38 cellular contexts compared by ENCODE assay signal in genomic region chr19:35314031-35314430, GRCh38. TPM values are rescaled to one million over a fixed set of nuclear protein-coding genes. Genes with fewer than 3 reads are reported as not detected.
"Had no signal": no experiment of that assay in that cellular context is flagged by ENCODE, and none has a peak within 500 bp of the region (broad histone marks: within the 10 kb centered on the region; RNA-seq: fewer than 3 reads in every experiment).

No MANE protein-coding gene starts in this region.

- H3K4me3 ChIP-seq: breast epithelium, colonic mucosa, gastroesophageal sphincter, hepatocyte, mucosa of descending colon, pancreas, prostate gland, smooth muscle cell, stomach, suprapubic skin, tibial artery had no signal

- H3K27me3 ChIP-seq: breast epithelium, colonic mucosa, hepatocyte, pancreas, suprapubic skin had no signal

- ATAC-seq: activated CD8-positive, alpha-beta T cell treated with anti-CD3 and anti-CD28 coated beads for 36 hours; activated naive CD8-positive, alpha-beta T cell treated with anti-CD3 and anti-CD28 coated beads, Interleukin-2, amount 50 U/mL, for 24 hours; activated T-cell treated with anti-CD3 and anti-CD28 coated beads, Interleukin-2, amount 50 U/mL, for 4 hours; gastroesophageal sphincter; left cardiac atrium; left ventricle myocardium superior; mucosa of descending colon; pancreas; stimulated activated naive B cell treated with anti-CD40 and anti-IgM and Interleukin-4, amounts not matched to agents 10 μg/mL and 1 μg/mL and 100 μg/mL, for 72 hours had no signal

- H2AFZ ChIP-seq: hepatocyte had no signal

- H3K27me3 Mint-ChIP-seq: activated CD8-positive, alpha-beta T cell treated with anti-CD3 and anti-CD28 coated beads for 36 hours; activated naive CD4-positive, alpha-beta T cell treated with anti-CD3 and anti-CD28 coated beads, Interleukin-2, amount 50 U/mL, for 24 hours; stimulated activated naive B cell treated with anti-CD40 and anti-IgM and Interleukin-4, amounts not matched to agents 10 μg/mL and 1 μg/mL and 100 μg/mL, for 72 hours had no signal

- H3K4me1 ChIP-seq: colonic mucosa, gastroesophageal sphincter, prostate gland had no signal

- H3K36me3 ChIP-seq: breast epithelium, colonic mucosa, gastroesophageal sphincter, pancreas, prostate gland, stomach, suprapubic skin, tibial artery had no signal

- H3K36me3 Mint-ChIP-seq: activated naive CD4-positive, alpha-beta T cell treated with anti-CD3 and anti-CD28 coated beads, Interleukin-2, amount 50 U/mL, for 24 hours; stimulated activated naive B cell treated with anti-CD40 and anti-IgM and Interleukin-4, amounts not matched to agents 10 μg/mL and 1 μg/mL and 100 μg/mL, for 72 hours had no signal

- H3K27ac Mint-ChIP-seq: activated CD4-positive, alpha-beta T cell treated with anti-CD3 and anti-CD28 coated beads, Interleukin-2, amount 10 ng/mL, durations not matched to agents 7 days and 5 days; activated CD8-positive, alpha-beta T cell treated with anti-CD3 and anti-CD28 coated beads for 36 hours; activated naive CD8-positive, alpha-beta T cell treated with anti-CD3 and anti-CD28 coated beads, Interleukin-2, amount 50 U/mL, for 24 hours; activated T-helper 2 cell treated with anti-CD3 and anti-CD28 coated beads, Interferon-gamma antibody, Interleukin-2, Interleukin-4, amounts not matched to agents 10 μg/mL and 5 μg/mL and 100 μg/mL, durations not matched to agents 14 hours and 24 hours and 36 hours had no signal

- H3K79me2 ChIP-seq: hepatocyte had no signal

- DNase-seq: activated CD4-positive, alpha-beta T cell treated with anti-CD3 and anti-CD28 coated beads for 1 hour; activated CD4-positive, alpha-beta T cell treated with anti-CD3 and anti-CD28 coated beads, Interleukin-2, amount 10 ng/mL, durations not matched to agents 7 days and 5 days; activated CD8-positive, alpha-beta T cell treated with anti-CD3 and anti-CD28 coated beads for 36 hours; activated naive CD8-positive, alpha-beta T cell treated with anti-CD3 and anti-CD28 coated beads, Interleukin-2, amount 50 U/mL, for 24 hours; activated T-cell treated with anti-CD3 and anti-CD28 coated beads, Interleukin-2, amount 50 U/mL, for 4 hours; amygdala; colonic mucosa; effector memory CD4-positive, alpha-beta T cell; left cardiac atrium; left ventricle myocardium superior; retina; stimulated activated CD4-positive, alpha-beta T cell treated with anti-CD3 and anti-CD28 coated beads, Interleukin-1b, Interleukin-23, amount 100 ng/mL, for 48 hours; stimulated activated CD4-positive, alpha-beta T cell treated with anti-CD3 and anti-CD28 coated beads, Interleukin-4, amount 100 ng/mL, for 4 hours; stimulated activated CD8-positive, alpha-beta memory T cell treated with anti-CD3 and anti-CD28 coated beads, Interleukin-4, amount 100 ng/mL, for 48 hours; stimulated activated naive B cell treated with anti-CD40 and anti-IgM and Interleukin-4, amounts not matched to agents 10 μg/mL and 1 μg/mL and 100 μg/mL, for 72 hours; stomach; T-helper 2 cell; tibial artery had no signal

- H3K9me3 ChIP-seq: breast epithelium, colonic mucosa, gastroesophageal sphincter, mucosa of descending colon, pancreas, prostate gland, stomach, suprapubic skin, tibial artery had no signal

- H3K4me2 ChIP-seq: hepatocyte, smooth muscle cell had no signal

- FAIRE-seq: keratinocyte, pancreas had no signal

- H3K4me3 Mint-ChIP-seq: activated CD4-positive, alpha-beta T cell treated with anti-CD3 and anti-CD28 coated beads, Interleukin-2, amount 10 ng/mL, durations not matched to agents 7 days and 5 days; activated CD8-positive, alpha-beta T cell treated with anti-CD3 and anti-CD28 coated beads for 36 hours; activated naive CD4-positive, alpha-beta T cell treated with anti-CD3 and anti-CD28 coated beads, Interleukin-2, amount 50 U/mL, for 24 hours; activated naive CD8-positive, alpha-beta T cell treated with anti-CD3 and anti-CD28 coated beads, Interleukin-2, amount 50 U/mL, for 24 hours; activated T-cell treated with anti-CD3 and anti-CD28 coated beads, Interleukin-2, amount 50 U/mL, for 4 hours; stimulated activated naive B cell treated with anti-CD40 and anti-IgM and Interleukin-4, amounts not matched to agents 10 μg/mL and 1 μg/mL and 100 μg/mL, for 72 hours had no signal

- H3K27ac ChIP-seq: breast epithelium, colonic mucosa, gastroesophageal sphincter, hepatocyte, pancreas, prostate gland, stomach, suprapubic skin, tibial artery had no signal

- H3K9me3 Mint-ChIP-seq: activated CD4-positive, alpha-beta T cell treated with anti-CD3 and anti-CD28 coated beads, Interleukin-2, amount 10 ng/mL, durations not matched to agents 7 days and 5 days; activated CD8-positive, alpha-beta T cell treated with anti-CD3 and anti-CD28 coated beads for 36 hours; activated naive CD4-positive, alpha-beta T cell treated with anti-CD3 and anti-CD28 coated beads, Interleukin-2, amount 50 U/mL, for 24 hours; activated naive CD8-positive, alpha-beta T cell treated with anti-CD3 and anti-CD28 coated beads, Interleukin-2, amount 50 U/mL, for 24 hours; activated T-cell treated with anti-CD3 and anti-CD28 coated beads, Interleukin-2, amount 50 U/mL, for 4 hours; activated T-helper 2 cell treated with anti-CD3 and anti-CD28 coated beads, Interferon-gamma antibody, Interleukin-2, Interleukin-4, amounts not matched to agents 10 μg/mL and 5 μg/mL and 100 μg/mL, durations not matched to agents 14 hours and 24 hours and 36 hours; stimulated activated naive B cell treated with anti-CD40 and anti-IgM and Interleukin-4, amounts not matched to agents 10 μg/mL and 1 μg/mL and 100 μg/mL, for 72 hours had no signal

RNA-seq across cellular contexts. Expression of gene CD22, which starts 15.0 kb away (rescaled TPM):
- total RNA-seq: fibroblast of villous mesenchyme, lung microvascular endothelial cell, smooth muscle cell, suprapubic skin had no signal
- polyA plus RNA-seq: hepatocyte, neural cell, smooth muscle cell had no signal

RNA-seq across cellular contexts. Expression of gene MAG, which starts 22.1 kb away (rescaled TPM):
- total RNA-seq: activated CD4-positive, alpha-beta T cell treated with anti-CD3 and anti-CD28 coated beads, Interleukin-2, amount 10 ng/mL, durations not matched to agents 7 days and 5 days; colonic mucosa; dermis microvascular lymphatic vessel endothelial cell; fibroblast of villous mesenchyme; hepatocyte; left cardiac atrium; left ventricle myocardium superior; lung microvascular endothelial cell; mesenteric fat pad; myocyte; smooth muscle cell; suprapubic skin had no signal
- polyA plus RNA-seq: esophagus, fibroblast of lung, keratinocyte, neural cell, smooth muscle cell had no signal

RNA-seq across cellular contexts. Expression of gene HAMP, which starts 31.7 kb away (rescaled TPM):
- total RNA-seq: colonic mucosa, fibroblast of lung, fibroblast of villous mesenchyme, gastroesophageal sphincter, left ventricle myocardium superior, mesenteric fat pad, mucosa of descending colon, myocyte, smooth muscle cell, urinary bladder had no signal
- polyA plus RNA-seq: fibroblast of lung, keratinocyte, neural cell, smooth muscle cell had no signal

RNA-seq across cellular contexts. Expression of gene FFAR1, which starts 33.7 kb away (rescaled TPM):
- total RNA-seq: activated CD4-positive, alpha-beta T cell treated with anti-CD3 and anti-CD28 coated beads, Interleukin-2, amount 10 ng/mL, durations not matched to agents 7 days and 5 days; activated CD8-positive, alpha-beta T cell treated with anti-CD3 and anti-CD28 coated beads for 36 hours; activated T-cell treated with anti-CD3 and anti-CD28 coated beads, Interleukin-2, amount 50 U/mL, for 4 hours; breast epithelium; colonic mucosa; dermis microvascular lymphatic vessel endothelial cell; fibroblast of lung; fibroblast of villous mesenchyme; gastroesophageal sphincter; hepatocyte; left cardiac atrium; left ventricle myocardium superior; lung microvascular endothelial cell; mesenteric fat pad; mucosa of descending colon; myocyte; smooth muscle cell; suprapubic skin; urinary bladder had no signal
- polyA plus RNA-seq: esophagus, fibroblast of lung, hepatocyte, keratinocyte, neural cell, smooth muscle cell, stomach, urinary bladder had no signal

RNA-seq across cellular contexts. Expression of gene FFAR3, which starts 44.2 kb away (rescaled TPM):
- total RNA-seq: activated CD4-positive, alpha-beta T cell treated with anti-CD3 and anti-CD28 coated beads, Interleukin-2, amount 10 ng/mL, durations not matched to agents 7 days and 5 days; dermis microvascular lymphatic vessel endothelial cell; fibroblast of lung; fibroblast of villous mesenchyme; left ventricle myocardium superior; myocyte; smooth muscle cell; stomach; suprapubic skin had no signal
- polyA plus RNA-seq: esophagus, fibroblast of lung, hepatocyte, keratinocyte, neural cell, smooth muscle cell had no signal
